In genomic region chr10:52318822-52319464, GRCh38 we compare ENCODE assay signal across 12 cellular contexts. TPM values are rescaled to one million over a fixed set of nuclear protein-coding genes. Genes with fewer than 3 reads are reported as not detected.
DNase-seq lines count a peak whose midpoint lies in the region; TF ChIP-seq lines count a peak whose summit lies in the region.
"Had no signal": no experiment of that assay in that cellular context is flagged by ENCODE, and none has a peak within 500 bp of the region (broad histone marks: within the 10 kb centered on the region; RNA-seq: fewer than 3 reads in every experiment).

No MANE protein-coding gene starts in this region.

- no peak overlapping the region for H3K27ac ChIP-seq in H9 (ENCODE audit: insufficient read length, low read depth, low read length)
- H3K27ac ChIP-seq in ascending aorta: no peak overlapping the region

- no peaks in the 10 kb centered on the region for H3K79me2 ChIP-seq in H9 (ENCODE audit: insufficient read depth, low read length)

- H3K4me3 Mint-ChIP-seq in CD14-positive monocyte: no peak overlapping the region
- no peak overlapping the region for H3K4me3 Mint-ChIP-seq in activated T-helper 1 cell treated with anti-CD3 and anti-CD28 coated beads, Interleukin-12 subunit alpha, Interleukin-12 subunit beta, Interleukin-2, Interleukin-4 antibody, amounts not matched to agents 30 ng/mL and 10 ng/mL and 1 ng/mL, durations not matched to agents 14 hours and 24 hours and 36 hours
- no peak overlapping the region for H3K4me3 Mint-ChIP-seq in H9

- H2AK5ac ChIP-seq in H9 (ENCODE audit: insufficient read length, low read length): no peak overlapping the region

- H2BK120ac ChIP-seq in H9 (ENCODE audit: low read depth, low read length, poor library complexity, severe bottlenecking): no peak overlapping the region

- no CpG with 5 or more reads among the region's 7 CpGs for WGBS in H9 (ENCODE audit: extremely low coverage, insufficient read length, low lambda C conversion rate)

- H3K36me3 ChIP-seq in ascending aorta: no peaks in the 10 kb centered on the region

- H2BK15ac ChIP-seq in H9 (ENCODE audit: low read depth, low read length): no peak overlapping the region

- H2BK20ac ChIP-seq in H9 (ENCODE audit: low read depth, low read length, poor library complexity, severe bottlenecking): no peak overlapping the region

- H3K23me2 ChIP-seq in H9 (ENCODE audit: insufficient read length, low read depth, low read length, poor library complexity, severe bottlenecking): peaks cover 8% of the 10 kb centered on the region

- no peak overlapping the region for H2BK12ac ChIP-seq in H9 (ENCODE audit: insufficient read length, low read depth, low read length)

- no peak overlapping the region for H3K4me3 ChIP-seq in fibroblast of mammary gland (ENCODE audit: control insufficient read depth, low read depth, low read length)
- no peak overlapping the region for H3K4me3 ChIP-seq in ascending aorta

- H3K36me3 Mint-ChIP-seq in CD14-positive monocyte (peaks cover 2 to 6% of the 10 kb centered on the region in 2 donors), H9 (ENCODE audit: insufficient read depth in 1 of 3, low read depth in 3 of 3) (no peaks in the 10 kb centered on the region)
- no peaks in the 10 kb centered on the region for H3K36me3 Mint-ChIP-seq in activated T-helper 1 cell treated with anti-CD3 and anti-CD28 coated beads, Interleukin-12 subunit alpha, Interleukin-12 subunit beta, Interleukin-2, Interleukin-4 antibody, amounts not matched to agents 30 ng/mL and 10 ng/mL and 1 ng/mL, durations not matched to agents 14 hours and 24 hours and 36 hours (ENCODE audit: low read depth)

- no peak overlapping the region for H3K4me2 ChIP-seq in H9 (ENCODE audit: insufficient read depth, insufficient read length, low read length)

- H3K27me3 ChIP-seq in H9 (ENCODE audit: insufficient read depth, low read length) (peaks cover 18% of the 10 kb centered on the region), ascending aorta (no peaks in the 10 kb centered on the region)

- no peak overlapping the region for H3K4ac ChIP-seq in H9 (ENCODE audit: low read depth, low read length)

- no peak overlapping the region for H3K14ac ChIP-seq in H9 (ENCODE audit: insufficient read depth, low read length)

- no peak for TF ChIP-seq CTCF in fibroblast of mammary gland (conservative IDR thresholded peaks at IDR 0.05; ENCODE audit: control insufficient read depth, insufficient read depth, low read depth, low read length)
- TF ChIP-seq CTCF in CD14-positive monocyte (IDR thresholded peaks at IDR 0.05): no peak
- no peak for TF ChIP-seq CTCF in H9 (conservative IDR thresholded peaks at IDR 0.05)
- TF ChIP-seq CTCF in ascending aorta (IDR thresholded peaks at IDR 0.05): no peak

- H3K4me1 ChIP-seq in H9 (ENCODE audit: insufficient read depth, low read length): 0 out of 2 replicates have a peak, but pooled peaks cover 2% of the 10 kb centered on the region
- H3K4me1 ChIP-seq in ascending aorta: peaks cover 5% of the 10 kb centered on the region in 2 donors

- no peak overlapping the region for H2BK5ac ChIP-seq in H9 (ENCODE audit: insufficient read length, low read length)

- H3K9me3 ChIP-seq in H9 (ENCODE audit: control insufficient read depth, low read depth, low read length): no peaks in the 10 kb centered on the region
- no peaks in the 10 kb centered on the region for H3K9me3 ChIP-seq in ascending aorta

- H3K79me1 ChIP-seq in H9 (ENCODE audit: insufficient read depth, low read depth, low read length, poor library complexity, severe bottlenecking): no peaks in the 10 kb centered on the region

- no peak overlapping the region for H3T11ph ChIP-seq in H9 (ENCODE audit: low read length)

- H3K27me3 Mint-ChIP-seq in CD14-positive monocyte (ENCODE audit: low read depth in 3 of 3) (peaks cover 18 to 20% (median 19%) of the 10 kb centered on the region in 3 donors), H9 (ENCODE audit: low read depth) (peaks cover 47% of the 10 kb centered on the region)
- peaks cover 21% of the 10 kb centered on the region for H3K27me3 Mint-ChIP-seq in activated T-helper 1 cell treated with anti-CD3 and anti-CD28 coated beads, Interleukin-12 subunit alpha, Interleukin-12 subunit beta, Interleukin-2, Interleukin-4 antibody, amounts not matched to agents 30 ng/mL and 10 ng/mL and 1 ng/mL, durations not matched to agents 14 hours and 24 hours and 36 hours (ENCODE audit: insufficient read depth)

- intact Hi-C loops in CD14-positive monocyte (cut with micrococcal nuclease): no loop called here
- intact Hi-C loops in activated T-helper 1 cell treated with anti-CD3 and anti-CD28 coated beads, Interleukin-12 subunit alpha, Interleukin-12 subunit beta, Interleukin-2, Interleukin-4 antibody, amounts not matched to agents 30 ng/mL and 10 ng/mL and 1 ng/mL, durations not matched to agents 14 hours and 24 hours and 36 hours (cut with micrococcal nuclease): no loop called here
- intact Hi-C loops in ascending aorta (cut with DNase I): loop anchor here (10.0 kb wide), 1 partner anchor 1334 kb away; no protein-coding TSS in a partner anchor

- H3K27ac Mint-ChIP-seq in CD14-positive monocyte: no peak overlapping the region
- H3K27ac Mint-ChIP-seq in activated T-helper 1 cell treated with anti-CD3 and anti-CD28 coated beads, Interleukin-12 subunit alpha, Interleukin-12 subunit beta, Interleukin-2, Interleukin-4 antibody, amounts not matched to agents 30 ng/mL and 10 ng/mL and 1 ng/mL, durations not matched to agents 14 hours and 24 hours and 36 hours: no peak overlapping the region
- H3K27ac Mint-ChIP-seq in H9: no peak overlapping the region

- H3K9me3 Mint-ChIP-seq in CD14-positive monocyte (peaks cover 0 to 6% (median 2%) of the 10 kb centered on the region in 7 donors), H9 (no peaks in the 10 kb centered on the region)
- no peaks in the 10 kb centered on the region for H3K9me3 Mint-ChIP-seq in activated T-helper 1 cell treated with anti-CD3 and anti-CD28 coated beads, Interleukin-12 subunit alpha, Interleukin-12 subunit beta, Interleukin-2, Interleukin-4 antibody, amounts not matched to agents 30 ng/mL and 10 ng/mL and 1 ng/mL, durations not matched to agents 14 hours and 24 hours and 36 hours

- no peak overlapping the region for H3K18ac ChIP-seq in H9 (ENCODE audit: insufficient read length, low read depth, low read length)

- no peak overlapping the region for H2AFZ ChIP-seq in H9 (ENCODE audit: low read length)

- no peak overlapping the region for H4K8ac ChIP-seq in H9 (replicated peaks; ENCODE audit: insufficient read length, low read depth, low read length)

- no peak overlapping the region for H3K23ac ChIP-seq in H9 (ENCODE audit: insufficient read length, low read depth, low read length)

- H3K9ac ChIP-seq in H9 (ENCODE audit: extremely low read depth, insufficient read length, low read length): no peak overlapping the region

- H4K5ac ChIP-seq in H9 (ENCODE audit: insufficient read length, low read depth, low read length): no peak overlapping the region

- peak; percentile 99 for DNase-seq in ELR (ENCODE audit: low read depth)
- DNase-seq in RPMI7951 (ENCODE audit: low read depth): peak; percentile 91
- DNase-seq in fibroblast of mammary gland (ENCODE audit: low read depth): peak; percentile 97
- DNase-seq in renal cortical epithelial cell (ENCODE audit: low read depth): peak; percentile 87
- DNase-seq in CD14-positive monocyte (ENCODE audit: low spot score): no peak
- no peak for DNase-seq in activated T-helper 1 cell treated with anti-CD3 and anti-CD28 coated beads, Interleukin-12 subunit alpha, Interleukin-12 subunit beta, Interleukin-2, Interleukin-4 antibody, amounts not matched to agents 30 ng/mL and 10 ng/mL and 1 ng/mL, durations not matched to agents 14 hours and 24 hours and 36 hours (ENCODE audit: low spot score)
- DNase-seq in H9: no peak
- DNase-seq in ascending aorta (ENCODE audit: low spot score in 2 of 2): no peak
- DNase-seq: effector CD4-positive, alpha-beta T cell; GDM1; NCI-H446; stimulated activated naive CD8-positive, alpha-beta T cell treated with anti-CD3 and anti-CD28 coated beads, Interleukin-15, Interleukin-2, amounts not matched to agents 100 U/mL and 50 U/mL, for 24 hours had no signal

- H3K56ac ChIP-seq in H9 (ENCODE audit: insufficient read length, low read depth, low read length): no peak overlapping the region

- peaks cover 4% of the 10 kb centered on the region for H4K20me1 ChIP-seq in H9 (ENCODE audit: control insufficient read depth, insufficient read depth, insufficient read length)

- H3K4me1 Mint-ChIP-seq in CD14-positive monocyte (peaks cover 9% of the 10 kb centered on the region), H9 (peaks cover 4 to 6% of the 10 kb centered on the region in 2 experiments)
- no peaks in the 10 kb centered on the region for H3K4me1 Mint-ChIP-seq in activated T-helper 1 cell treated with anti-CD3 and anti-CD28 coated beads, Interleukin-12 subunit alpha, Interleukin-12 subunit beta, Interleukin-2, Interleukin-4 antibody, amounts not matched to agents 30 ng/mL and 10 ng/mL and 1 ng/mL, durations not matched to agents 14 hours and 24 hours and 36 hours (ENCODE audit: low read depth)

- H4K91ac ChIP-seq in H9 (ENCODE audit: insufficient read length, low read depth, low read length): no peak overlapping the region

RNA-seq across cellular contexts. Expression of gene DKK1, which starts 4.9 kb away (rescaled TPM):
- total RNA-seq in RPMI7951 (2014; rRNA removed; shearing (Covaris generic)): 4.7 and 7.3 TPM in 2 replicates
- total RNA-seq in renal cortical epithelial cell (2.7 and 16.3 TPM in 2 replicates), H9 (2021) (0.64 and 1.1 TPM in 2 replicates), ascending aorta (1.6 TPM)
- polyA plus RNA-seq in CD14-positive monocyte: not detected
- total RNA-seq in activated T-helper 1 cell treated with anti-CD3 and anti-CD28 coated beads, Interleukin-12 subunit alpha, Interleukin-12 subunit beta, Interleukin-2, Interleukin-4 antibody, amounts not matched to agents 30 ng/mL and 10 ng/mL and 1 ng/mL, durations not matched to agents 14 hours and 24 hours and 36 hours: not detected in 2 replicates

Comparison
In these comparisons a context has a peak if more than half of its experiments do, and no peak if none do; other contexts are left out.
1. DNase-seq: peak in ELR (single experiment), RPMI7951 (single experiment), fibroblast of mammary gland (single experiment) and renal cortical epithelial cell (single experiment); none in CD14-positive monocyte (single experiment), activated T-helper 1 cell treated with anti-CD3 and anti-CD28 coated beads, Interleukin-12 subunit alpha, Interleukin-12 subunit beta, Interleukin-2, Interleukin-4 antibody, amounts not matched to agents 30 ng/mL and 10 ng/mL and 1 ng/mL, durations not matched to agents 14 hours and 24 hours and 36 hours (single experiment), H9 (single experiment) and ascending aorta (0 of 2).